1 cellular context compared by ENCODE assay signal in genomic region chr17:59372138-59372751, GRCh38.
TF ChIP-seq lines count a peak whose summit lies in the region.

No MANE protein-coding gene starts in this region.

TF ChIP-seq in K562, 482 proteins besides CTCF, POLR2A, EP300 and RAD21 (continued from another document):
- TF ChIP-seq PBX2 (CRISPR knock-in tag; IDR thresholded peaks at IDR 0.05; ENCODE audit: low read depth) (no peak), PBX2 (tag; conservative IDR thresholded peaks at IDR 0.05; ENCODE audit: low read depth) (no peak), ZNF133 (CRISPR knock-in tag; IDR thresholded peaks at IDR 0.05) (no peak), CBFA2T3 (IDR thresholded peaks at IDR 0.05) (peak; percentile 9; the same call in 1 of the 2 replicates), ZNF830 (CRISPR knock-in tag; IDR thresholded peaks at IDR 0.05) (no peak), CREBBP (IDR thresholded peaks at IDR 0.05; ENCODE audit: low read depth, low read length) (no peak), AFF4 (CRISPR knock-in tag; IDR thresholded peaks at IDR 0.05) (no peak), ETV1 (tag; conservative IDR thresholded peaks at IDR 0.05; ENCODE audit: low read depth) (0 out of 2 replicates have a peak, but pooled peaks have one; percentile 21), KLF6 (CRISPR knock-in tag; IDR thresholded peaks at IDR 0.05; ENCODE audit: borderline replicate concordance) (0 out of 2 replicates have a peak, but pooled peaks have one; percentile 61), TRIM25 (IDR thresholded peaks at IDR 0.05; ENCODE audit: borderline replicate concordance) (no peak), DIDO1 (tag; IDR thresholded peaks at IDR 0.05; ENCODE audit: low read depth) (no peak), MBD2 (IDR thresholded peaks at IDR 0.05; ENCODE audit: borderline replicate concordance, low read depth) (no peak), EGR1 (conservative IDR thresholded peaks at IDR 0.05) (no peak), FOSL1 (tag; conservative IDR thresholded peaks at IDR 0.05) (peak; percentile 25; the same call in 1 of the 2 replicates), ZNF589 (CRISPR knock-in tag; IDR thresholded peaks at IDR 0.05; ENCODE audit: low read depth) (peak; percentile 64; the same call in 1 of the 2 replicates), ZBTB2 (IDR thresholded peaks at IDR 0.05) (no peak)
